Comparison of ENCODE assay signal across 12 cellular contexts in genomic region chr19:16969127-16969526, GRCh38. TPM values are rescaled to one million over a fixed set of nuclear protein-coding genes. Genes with fewer than 3 reads are reported as not detected.
DNase-seq lines count a peak whose midpoint lies in the region; ATAC-seq and TF ChIP-seq lines count a peak whose summit lies in the region.
"Had no signal": no experiment of that assay in that cellular context is flagged by ENCODE, and none has a peak within 500 bp of the region (broad histone marks: within the 10 kb centered on the region; RNA-seq: fewer than 3 reads in every experiment).

No MANE protein-coding gene starts in this region.

- no peaks in the 10 kb centered on the region for H3K36me3 ChIP-seq in GM23248 (ENCODE audit: low read depth)
- H3K36me3 ChIP-seq in PC-3 (ENCODE audit: low read depth, low read length) = no peaks in the 10 kb centered on the region
- H3K36me3 ChIP-seq: adrenal gland, MG63 had no signal

- POLR2A ChIA-PET in PC-3 (lab: Charles Lee; ENCODE audit: unreplicated experiment) (no interaction called here), GM10248 (lab: Yijun Ruan, JAX) (no interaction called here)

- H3K4me1 Mint-ChIP-seq in CD14-positive monocyte = peaks cover 12% of the 10 kb centered on the region
- H3K4me1 Mint-ChIP-seq in activated CD4-positive, alpha-beta T cell treated with anti-CD3 and anti-CD28 coated beads, Interleukin-2, amount 10 ng/mL, durations not matched to agents 24 days and 14 days = no peaks in the 10 kb centered on the region

- no peak overlapping the region for H3K9ac ChIP-seq in GM23248
- H3K9ac ChIP-seq in PC-3 (ENCODE audit: low read length) = no peak overlapping the region

- 44 to 87% methylated on average over 1 of the region's 1 CpG for WGBS in GM23248 (ENCODE audit: low coverage in 1 of 2, low lambda C conversion rate in 2 of 2, missing lambda C conversion rate in 2 of 2), 2 experiments

- ATAC-seq in PC-3 = peak; percentile 78
- ATAC-seq in GM21515 (IDR thresholded peaks at IDR 0.05; ENCODE audit: unreplicated experiment) = no peak

- H3K79me2 ChIP-seq in GM23248 (ENCODE audit: insufficient read depth) (no peaks in the 10 kb centered on the region), PC-3 (ENCODE audit: low read length) (no peaks in the 10 kb centered on the region)

- DNase-seq in CD14-positive monocyte (ENCODE audit: low spot score) (no peak), GM23248 (peak; percentile 10), PC-3 (peak; percentile 63), epithelial cell of esophagus (ENCODE audit: low read depth) (peak; percentile 74), GM10248 (ENCODE audit: extremely low spot score) (no peak), SK-N-DZ (ENCODE audit: low spot score) (no peak)
- no peak for DNase-seq in activated CD4-positive, alpha-beta T cell treated with anti-CD3 and anti-CD28 coated beads, Interleukin-2, amount 10 ng/mL, durations not matched to agents 24 days and 14 days
- DNase-seq: activated CD8-positive, alpha-beta memory T cell treated with anti-CD3 and anti-CD28 coated beads for 24 hours; MG63; Right ventricle myocardium superior had no signal

- H3K36me3 Mint-ChIP-seq in CD14-positive monocyte = peaks cover 3 to 7% of the 10 kb centered on the region in 2 donors
- no peaks in the 10 kb centered on the region for H3K36me3 Mint-ChIP-seq in activated CD4-positive, alpha-beta T cell treated with anti-CD3 and anti-CD28 coated beads, Interleukin-2, amount 10 ng/mL, durations not matched to agents 24 days and 14 days (ENCODE audit: low read depth)

- no peak overlapping the region for H3K4me3 ChIP-seq in GM23248
- H3K4me3 ChIP-seq in PC-3 (ENCODE audit: low read length) = no peak overlapping the region
- H3K4me3 ChIP-seq in epithelial cell of esophagus (ENCODE audit: low read length) = no peak overlapping the region
- H3K4me3 ChIP-seq: adrenal gland, MG63 had no signal

- CTCF ChIA-PET in PC-3 (lab: Charles Lee) = no interaction called here
- CTCF ChIA-PET in GM10248 (lab: Yijun Ruan, JAX) = no interaction called here

- TF ChIP-seq CTCF in CD14-positive monocyte (IDR thresholded peaks at IDR 0.05) = peak; percentile 61
- TF ChIP-seq CTCF in PC-3 (conservative IDR thresholded peaks at IDR 0.05; ENCODE audit: low read depth, low read length) = peak; percentile 70
- peak; percentile 75 for TF ChIP-seq CTCF in epithelial cell of esophagus (IDR thresholded peaks at IDR 0.05; ENCODE audit: insufficient read depth, low read depth, low read length, missing control alignments)
- no peak for TF ChIP-seq CTCF in GM10248 (IDR thresholded peaks at IDR 0.05; ENCODE audit: control extremely low read depth, extremely low read depth, low read depth, missing control alignments)

- H2AFZ ChIP-seq in GM23248 (no peak overlapping the region), PC-3 (ENCODE audit: low read length) (no peak overlapping the region)

- no TSS peak for BruUV-seq in PC-3 (replicated peaks; lab: Mats Ljungman, UMichigan)

- in situ Hi-C loops in GM23248 (cut with MboI) = no loop called here

- no peaks in the 10 kb centered on the region for H3F3A ChIP-seq in GM23248 (ENCODE audit: insufficient read depth)
- H3F3A ChIP-seq in PC-3 (ENCODE audit: low read length, unreplicated experiment) = no peaks in the 10 kb centered on the region

- H4K20me1 ChIP-seq in GM23248 (ENCODE audit: insufficient read depth) (no peaks in the 10 kb centered on the region), PC-3 (ENCODE audit: low read length) (no peaks in the 10 kb centered on the region)

- H3K27ac Mint-ChIP-seq in CD14-positive monocyte = peak overlapping the region in 3 of 7 donors; percentile 16 to 43 (median 19)
- H3K27ac Mint-ChIP-seq in activated CD4-positive, alpha-beta T cell treated with anti-CD3 and anti-CD28 coated beads, Interleukin-2, amount 10 ng/mL, durations not matched to agents 24 days and 14 days = no peak overlapping the region

- H3K9me3 Mint-ChIP-seq in CD14-positive monocyte = peaks cover 10 to 32% (median 16%) of the 10 kb centered on the region in 7 donors
- peaks cover 9% of the 10 kb centered on the region for H3K9me3 Mint-ChIP-seq in activated CD4-positive, alpha-beta T cell treated with anti-CD3 and anti-CD28 coated beads, Interleukin-2, amount 10 ng/mL, durations not matched to agents 24 days and 14 days

- H3K27me3 Mint-ChIP-seq in CD14-positive monocyte (ENCODE audit: low read depth in 3 of 3) = peaks cover 7 to 14% (median 10%) of the 10 kb centered on the region in 3 donors
- no peaks in the 10 kb centered on the region for H3K27me3 Mint-ChIP-seq in activated CD4-positive, alpha-beta T cell treated with anti-CD3 and anti-CD28 coated beads, Interleukin-2, amount 10 ng/mL, durations not matched to agents 24 days and 14 days

- no peak overlapping the region for H3K4me2 ChIP-seq in GM23248 (ENCODE audit: unreplicated experiment)
- H3K4me2 ChIP-seq in PC-3 (ENCODE audit: low read length) = no peak overlapping the region

- H3K4me1 ChIP-seq in GM23248 (ENCODE audit: insufficient read depth) (no peaks in the 10 kb centered on the region), PC-3 (ENCODE audit: insufficient read depth, low read length) (no peaks in the 10 kb centered on the region)
- H3K4me1 ChIP-seq: adrenal gland had no signal

- H3K27ac ChIP-seq in GM23248 (no peak overlapping the region), PC-3 (ENCODE audit: low read length) (no peak overlapping the region)
- H3K27ac ChIP-seq: adrenal gland had no signal

- H3K9me3 ChIP-seq in GM23248 (ENCODE audit: low read depth) = no peaks in the 10 kb centered on the region
- no peaks in the 10 kb centered on the region for H3K9me3 ChIP-seq in PC-3 (ENCODE audit: low read length)

- H3K4me3 Mint-ChIP-seq in CD14-positive monocyte = no peak overlapping the region
- H3K4me3 Mint-ChIP-seq in activated CD4-positive, alpha-beta T cell treated with anti-CD3 and anti-CD28 coated beads, Interleukin-2, amount 10 ng/mL, durations not matched to agents 24 days and 14 days = no peak overlapping the region

- intact Hi-C loops in CD14-positive monocyte (cut with micrococcal nuclease) (loop anchor here (2.0 to 5.0 kb wide), 2 partner anchors 192 to 198 kb away; no protein-coding TSS in a partner anchor), PC-3 (cut with micrococcal nuclease) (loop anchor here (5.0 kb wide), 1 partner anchor 197 kb away; no protein-coding TSS in a partner anchor)
- intact Hi-C loops in activated CD4-positive, alpha-beta T cell treated with anti-CD3 and anti-CD28 coated beads, Interleukin-2, amount 10 ng/mL, durations not matched to agents 24 days and 14 days (cut with micrococcal nuclease) = no loop called here

- no peaks in the 10 kb centered on the region; the same call in 1 of the 2 replicates for H3K27me3 ChIP-seq in GM23248 (replicated peaks; ENCODE audit: insufficient read depth)
- no peaks in the 10 kb centered on the region for H3K27me3 ChIP-seq in PC-3 (ENCODE audit: low read length)
- H3K27me3 ChIP-seq: adrenal gland had no signal

- H3K9me2 ChIP-seq in GM23248 (ENCODE audit: insufficient read depth) = no peaks in the 10 kb centered on the region
- no peaks in the 10 kb centered on the region for H3K9me2 ChIP-seq in PC-3 (replicated peaks; ENCODE audit: low read length)

RNA-seq across cellular contexts. Expression of gene CPAMD8, which starts 57.5 kb away (rescaled TPM):
- 1 to 10 TPM; 5.1 to 5.4 TPM for polyA plus RNA-seq in CD14-positive monocyte
- 0.76 and 0.89 TPM in 2 replicates for total RNA-seq in GM23248 (2014; rRNA removed; shearing (Covaris generic))
- polyA plus RNA-seq in GM23248 (2016; fragmentation: Nextera tagmentation; extraction: Ambion mirVana) = 0.20 and 0.80 TPM in 2 replicates
- total RNA-seq in PC-3 (2014; rRNA removed) = 2.3 and 3.9 TPM in 2 replicates
- 0.96 and 1.0 TPM in 2 replicates for polyA plus RNA-seq in SK-N-DZ (2014; cell fraction: cytosol; rRNA removed)
- polyA plus RNA-seq in SK-N-DZ (2014; cell fraction: nucleus; rRNA removed) = 0.84 and 2.3 TPM in 2 replicates
- 0.28 and 0.33 TPM in 2 replicates for total RNA-seq in activated CD4-positive, alpha-beta T cell treated with anti-CD3 and anti-CD28 coated beads, Interleukin-2, amount 10 ng/mL, durations not matched to agents 24 days and 14 days

Comparison
In these comparisons a context has a peak if more than half of its experiments do, and no peak if none do; other contexts are left out.
1. DNase-seq: peak in GM23248 (single experiment), PC-3 (single experiment) and epithelial cell of esophagus (single experiment); none in CD14-positive monocyte (single experiment), GM10248 (single experiment), SK-N-DZ (single experiment) and activated CD4-positive, alpha-beta T cell treated with anti-CD3 and anti-CD28 coated beads, Interleukin-2, amount 10 ng/mL, durations not matched to agents 24 days and 14 days (single experiment).